Comparison of ENCODE assay signal across 21 cellular contexts in genomic region chr3:135800071-135800549, GRCh38.
"Had no signal": no experiment of that assay in that cellular context is flagged by ENCODE, and none has a peak within 500 bp of the region (broad histone marks: within the 10 kb centered on the region; RNA-seq: fewer than 3 reads in every experiment).

No MANE protein-coding gene starts in this region.

- H3K9me3 Mint-ChIP-seq: IgD-negative memory B cell had no signal

- H3K27ac ChIP-seq: HL-60, KMS-11, RWPE1 had no signal

- ATAC-seq: K562 had no signal

- DNase-seq: Kasumi-1, MM.1S, NCI-H1092 treated with DMSO at 0.1 percent for 48 hours, NCI-H1436, NCI-H187, NCI-H2029, NCI-H2081 treated with DMSO at 0.1 percent for 48 hours, NCI-H2171, NCI-H226, NCI-H446, NCI-H510A, NCI-H524 treated with DMSO at 0.1 percent for 48 hours, NCI-H69, NCI-H774, SHP77, SK-N-SH had no signal

- H3K4me2 ChIP-seq: KMS-11, SK-N-SH had no signal

- H3K4me3 ChIP-seq: K562 had no signal

- H3K4me3 Mint-ChIP-seq: IgD-negative memory B cell had no signal

- H3K4me1 Mint-ChIP-seq: IgD-negative memory B cell had no signal

- H3K27ac Mint-ChIP-seq: IgD-negative memory B cell had no signal

- H3K9me3 ChIP-seq: SK-N-SH had no signal

- H3K9ac ChIP-seq: KMS-11, SK-N-SH had no signal
